Comparison of ENCODE assay signal across 37 cellular contexts in genomic region chr4:113013746-113014145, GRCh38.
"Had no signal": no experiment of that assay in that cellular context is flagged by ENCODE, and none has a peak within 500 bp of the region (broad histone marks: within the 10 kb centered on the region; RNA-seq: fewer than 3 reads in every experiment).

No MANE protein-coding gene starts in this region.

- H2AFZ ChIP-seq: hepatocyte had no signal

- H3K9me3 ChIP-seq: colonic mucosa, gastrocnemius medialis, left ventricle myocardium inferior, mucosa of descending colon, pancreas, prostate gland, vagina had no signal

- DNase-seq: activated CD4-positive, alpha-beta memory T cell treated with anti-CD3 and anti-CD28 coated beads for 36 hours; activated CD4-positive, alpha-beta T cell treated with anti-CD3 and anti-CD28 coated beads for 48 hours; activated CD8-positive, alpha-beta memory T cell treated with anti-CD3 and anti-CD28 coated beads, Interleukin-2, amount 50 U/mL, for 48 hours; activated T-cell treated with anti-CD3 and anti-CD28 coated beads, Interleukin-2, amount 50 U/mL, for 24 hours; anterior cingulate cortex; colonic mucosa; dorsolateral prefrontal cortex; effector memory CD4-positive, alpha-beta T cell; gastrocnemius medialis; islet precursor cell; left ventricle myocardium inferior; mesendoderm; mucosa of descending colon; pancreas; retina; small intestine; stimulated activated CD4-positive, alpha-beta T cell treated with anti-CD3 and anti-CD28 coated beads, Interleukin-1b, Interleukin-23, amount 100 ng/mL, for 48 hours; stimulated activated CD4-positive, alpha-beta T cell treated with anti-CD3 and anti-CD28 coated beads, Interleukin-4, amount 100 ng/mL, for 4 hours; stimulated activated CD8-positive, alpha-beta memory T cell treated with anti-CD3 and anti-CD28 coated beads, Interleukin-4, amount 100 ng/mL, for 48 hours; stimulated activated naive CD8-positive, alpha-beta T cell treated with anti-CD3 and anti-CD28 coated beads, Interleukin-15, amount 100 ng/mL, for 72 hours; substantia nigra; T-helper 17 cell; T1000; WERI-Rb-1 had no signal

- H3K4me1 Mint-ChIP-seq: central memory CD8-positive, alpha-beta T cell; stimulated activated memory B cell treated with anti-CD40 and anti-IgM and Interleukin-4, amounts not matched to agents 10 μg/mL and 1 μg/mL and 100 μg/mL, for 72 hours; stimulated activated naive CD8-positive, alpha-beta T cell treated with anti-CD3 and anti-CD28 coated beads, Interleukin-15, amount 100 ng/mL, for 72 hours; T-helper 17 cell had no signal

- H3K4me3 ChIP-seq: colonic mucosa, gastrocnemius medialis, hepatocyte, left ventricle myocardium inferior, lung, mucosa of descending colon, pancreas, prostate gland, vagina had no signal

- H3K27me3 Mint-ChIP-seq: activated CD4-positive, alpha-beta memory T cell treated with anti-CD3 and anti-CD28 coated beads for 36 hours; activated T-cell treated with anti-CD3 and anti-CD28 coated beads, Interleukin-2, amount 50 U/mL, for 24 hours; central memory CD8-positive, alpha-beta T cell; natural killer cell treated with Interleukin-12 subunit alpha and Interleukin-12 subunit beta and Interleukin-15 and Interleukin-18, amount 100 ng/mL, for 72 hours; stimulated activated memory B cell treated with anti-CD40 and anti-IgM and Interleukin-4, amounts not matched to agents 10 μg/mL and 1 μg/mL and 100 μg/mL, for 72 hours; stimulated activated naive CD8-positive, alpha-beta T cell treated with anti-CD3 and anti-CD28 coated beads, Interleukin-15, amount 100 ng/mL, for 72 hours; T-helper 17 cell had no signal

- H3K27me3 ChIP-seq: colonic mucosa, dorsolateral prefrontal cortex, gastrocnemius medialis, hepatocyte, pancreas, vagina had no signal

- H3K36me3 Mint-ChIP-seq: activated CD4-positive, alpha-beta memory T cell treated with anti-CD3 and anti-CD28 coated beads for 36 hours; activated naive CD4-positive, alpha-beta T cell treated with anti-CD3 and anti-CD28 coated beads, Interleukin-2, amount 50 U/mL, for 72 hours; natural killer cell treated with Interleukin-12 subunit alpha and Interleukin-12 subunit beta and Interleukin-15 and Interleukin-18, amount 100 ng/mL, for 72 hours; stimulated activated memory B cell treated with anti-CD40 and anti-IgM and Interleukin-4, amounts not matched to agents 10 μg/mL and 1 μg/mL and 100 μg/mL, for 72 hours; type B pancreatic cell had no signal

- ATAC-seq: activated CD4-positive, CD25-positive, alpha-beta regulatory T cell treated with anti-CD3 and anti-CD28 coated beads, Interleukin-2, amount 50 U/mL, for 24 hours; activated naive CD4-positive, alpha-beta T cell treated with anti-CD3 and anti-CD28 coated beads, Interleukin-2, amount 50 U/mL, for 72 hours; gastrocnemius medialis; mucosa of descending colon; natural killer cell treated with Interleukin-12 subunit alpha and Interleukin-12 subunit beta and Interleukin-15 and Interleukin-18, amount 100 ng/mL, for 72 hours; pancreas; sciatic nerve; stimulated activated memory B cell treated with anti-CD40 and anti-IgM and Interleukin-4, amounts not matched to agents 10 μg/mL and 1 μg/mL and 100 μg/mL, for 72 hours; stimulated activated naive CD8-positive, alpha-beta T cell treated with anti-CD3 and anti-CD28 coated beads, Interleukin-15, amount 100 ng/mL, for 72 hours; T-helper 17 cell had no signal

- H3K4me3 Mint-ChIP-seq: activated CD4-positive, alpha-beta memory T cell treated with anti-CD3 and anti-CD28 coated beads for 36 hours; activated T-cell treated with anti-CD3 and anti-CD28 coated beads, Interleukin-2, amount 50 U/mL, for 24 hours; central memory CD8-positive, alpha-beta T cell; natural killer cell treated with Interleukin-12 subunit alpha and Interleukin-12 subunit beta and Interleukin-15 and Interleukin-18, amount 100 ng/mL, for 72 hours; stimulated activated memory B cell treated with anti-CD40 and anti-IgM and Interleukin-4, amounts not matched to agents 10 μg/mL and 1 μg/mL and 100 μg/mL, for 72 hours; stimulated activated naive CD8-positive, alpha-beta T cell treated with anti-CD3 and anti-CD28 coated beads, Interleukin-15, amount 100 ng/mL, for 72 hours; T-helper 17 cell; type B pancreatic cell had no signal

- H3K36me3 ChIP-seq: colonic mucosa, gastrocnemius medialis, left ventricle myocardium inferior, pancreas, prostate gland, vagina, WERI-Rb-1 had no signal

- H3K27ac ChIP-seq: colonic mucosa, gastrocnemius medialis, hepatocyte, left ventricle myocardium inferior, pancreas, prostate gland, vagina, WERI-Rb-1 had no signal

- H3K9me3 Mint-ChIP-seq: activated CD4-positive, alpha-beta memory T cell treated with anti-CD3 and anti-CD28 coated beads for 36 hours; activated naive CD4-positive, alpha-beta T cell treated with anti-CD3 and anti-CD28 coated beads, Interleukin-2, amount 50 U/mL, for 72 hours; activated T-cell treated with anti-CD3 and anti-CD28 coated beads, Interleukin-2, amount 50 U/mL, for 24 hours; activated T-helper 2 cell treated with anti-CD3 and anti-CD28 coated beads, Interferon-gamma antibody, Interleukin-2, Interleukin-4, amounts not matched to agents 10 μg/mL and 5 μg/mL and 100 μg/mL, durations not matched to agents 14 hours and 24 hours and 36 hours; natural killer cell treated with Interleukin-12 subunit alpha and Interleukin-12 subunit beta and Interleukin-15 and Interleukin-18, amount 100 ng/mL, for 72 hours; stimulated activated memory B cell treated with anti-CD40 and anti-IgM and Interleukin-4, amounts not matched to agents 10 μg/mL and 1 μg/mL and 100 μg/mL, for 72 hours; stimulated activated naive CD8-positive, alpha-beta T cell treated with anti-CD3 and anti-CD28 coated beads, Interleukin-15, amount 100 ng/mL, for 72 hours had no signal

- FAIRE-seq: bronchial epithelial cell, pancreas, small intestine had no signal

- H3K79me2 ChIP-seq: hepatocyte had no signal

- H3K4me2 ChIP-seq: hepatocyte had no signal

- H3K4me1 ChIP-seq: colonic mucosa, gastrocnemius medialis, pancreas, prostate gland, vagina had no signal

- H3K27ac Mint-ChIP-seq: activated CD4-positive, alpha-beta memory T cell treated with anti-CD3 and anti-CD28 coated beads for 36 hours; activated naive CD4-positive, alpha-beta T cell treated with anti-CD3 and anti-CD28 coated beads, Interleukin-2, amount 50 U/mL, for 72 hours; activated T-cell treated with anti-CD3 and anti-CD28 coated beads, Interleukin-2, amount 50 U/mL, for 24 hours; activated T-helper 2 cell treated with anti-CD3 and anti-CD28 coated beads, Interferon-gamma antibody, Interleukin-2, Interleukin-4, amounts not matched to agents 10 μg/mL and 5 μg/mL and 100 μg/mL, durations not matched to agents 14 hours and 24 hours and 36 hours; natural killer cell treated with Interleukin-12 subunit alpha and Interleukin-12 subunit beta and Interleukin-15 and Interleukin-18, amount 100 ng/mL, for 72 hours; stimulated activated memory B cell treated with anti-CD40 and anti-IgM and Interleukin-4, amounts not matched to agents 10 μg/mL and 1 μg/mL and 100 μg/mL, for 72 hours; stimulated activated naive CD8-positive, alpha-beta T cell treated with anti-CD3 and anti-CD28 coated beads, Interleukin-15, amount 100 ng/mL, for 72 hours; T-helper 17 cell; type B pancreatic cell had no signal
